In the genomic region with DNA sequence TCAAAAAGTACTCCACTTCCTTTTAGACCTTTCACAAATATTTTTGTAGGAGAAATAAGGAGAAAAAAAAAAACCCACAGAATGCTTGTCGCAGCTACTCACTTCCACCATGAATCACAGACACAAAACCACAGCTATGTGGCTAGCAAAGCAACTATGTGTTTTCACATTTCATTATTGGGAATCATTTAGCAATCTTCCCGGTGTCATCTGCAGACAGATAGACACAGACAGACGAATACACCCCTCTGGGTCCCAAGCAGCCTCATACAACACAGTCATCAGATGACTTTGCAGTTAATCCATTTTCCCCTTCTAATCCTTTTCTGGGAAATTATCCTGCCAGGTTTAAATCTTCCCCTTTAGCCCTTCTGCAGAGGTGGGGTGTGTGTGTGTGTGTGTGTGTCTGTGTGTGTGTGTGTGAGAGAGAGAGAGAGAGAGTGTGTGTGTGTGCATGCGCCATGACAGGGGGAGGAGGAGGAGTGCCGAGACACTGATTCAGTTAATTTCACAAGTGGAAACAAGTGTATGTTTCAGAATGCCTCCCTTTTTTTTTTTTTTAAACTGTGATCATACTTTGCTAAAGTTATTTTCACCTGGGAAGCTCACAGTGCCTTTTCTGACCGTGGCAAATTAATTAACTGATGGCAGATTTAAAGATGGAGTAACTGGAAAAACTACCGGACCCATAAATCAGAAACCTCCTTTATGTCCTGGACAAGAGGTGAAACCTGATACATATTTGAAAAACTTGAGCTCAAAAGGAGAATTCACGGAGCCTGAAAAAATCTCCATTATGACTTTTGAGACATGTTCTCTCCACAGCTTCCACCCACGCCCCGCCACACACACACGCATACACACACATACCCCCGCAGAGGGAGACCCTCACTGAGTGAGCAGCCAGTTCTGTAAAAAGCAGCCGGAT, we compare ENCODE assay signal across 8 cellular contexts. TPM values are rescaled to one million over a fixed set of nuclear protein-coding genes. Genes with fewer than 3 reads are reported as not detected.
DNase-seq lines count a peak whose midpoint lies in the region; ATAC-seq and TF ChIP-seq lines count a peak whose summit lies in the region.

No MANE protein-coding gene starts in this region.

- peak overlapping the region; percentile 45 for H3K4me3 ChIP-seq in fibroblast of villous mesenchyme (ENCODE audit: low read depth, low read length)

- intact Hi-C loops in sciatic nerve (cut with DNase I), result no loop called here

- peak; percentile 73 for ATAC-seq in sciatic nerve
- ATAC-seq in GM18517 (IDR thresholded peaks at IDR 0.05; ENCODE audit: unreplicated experiment), result no peak

- in situ Hi-C loops in ACHN (cut with HindIII; ENCODE audit: low pct_ligation_motif_present, low pct_unique_long_range_greater_than_20kb, low sequenced_read_pairs), result no loop called here

- peak; percentile 95 for DNase-seq in ACHN
- peak; percentile 72 for DNase-seq in HK-2 (ENCODE audit: unreplicated experiment)
- DNase-seq in T1000 (lab: John Stamatoyannopoulos, UW), result peak; percentile 78
- peak; percentile 99 for DNase-seq in fibroblast of villous mesenchyme (ENCODE audit: low read depth)
- DNase-seq in sciatic nerve (ENCODE audit: low spot score), result no peak
- DNase-seq in NCI-H2081 (lab: John Stamatoyannopoulos, UW), result no peak
- DNase-seq in RPMI8226, result no peak

- no peak for TF ChIP-seq CTCF in fibroblast of villous mesenchyme (IDR thresholded peaks at IDR 0.05; ENCODE audit: insufficient read depth, low read depth, low read length)

RNA-seq across cellular contexts. Expression of a gene that starts 39.9 kb away (rescaled TPM):
- total RNA-seq in fibroblast of villous mesenchyme (210 and 339 TPM in 2 replicates), sciatic nerve (93.0 TPM)

Comparison
In these comparisons a context has a peak if more than half of its experiments do, and no peak if none do; other contexts are left out.
1. DNase-seq: peak in ACHN (single experiment), HK-2 (single experiment), T1000 (single experiment) and fibroblast of villous mesenchyme (single experiment); none in sciatic nerve (single experiment), NCI-H2081 (0 of 2) and RPMI8226 (single experiment).